Comparison of ENCODE assay signal across 8 cellular contexts in the genomic region with DNA sequence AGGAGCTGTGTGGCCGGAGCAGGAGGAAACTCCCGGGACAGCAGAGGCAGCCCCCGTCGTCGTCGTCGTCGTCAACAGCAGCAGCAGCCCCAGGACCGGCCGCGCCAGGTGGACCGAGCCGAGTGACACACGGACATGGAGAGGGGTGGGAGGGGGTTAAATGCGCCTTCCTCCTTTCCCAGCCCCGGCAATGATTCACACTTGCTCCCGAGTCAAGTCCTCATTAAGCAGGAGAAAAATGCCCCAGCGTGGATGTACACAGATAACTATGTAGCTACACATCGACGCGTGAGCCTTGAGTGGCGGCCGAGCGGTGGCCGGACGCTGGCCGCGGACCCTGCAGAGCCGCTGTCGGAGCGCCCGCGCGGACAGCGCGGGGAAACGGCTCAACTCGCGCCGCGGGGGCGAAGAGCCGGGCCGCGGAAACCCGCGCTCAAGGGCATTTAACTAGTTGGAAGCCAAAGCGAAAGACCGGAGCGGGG. TPM values are rescaled to one million over a fixed set of nuclear protein-coding genes. Genes with fewer than 3 reads are reported as not detected.
A peak's percentile ranks its signal among the peaks of the same experiment; 100 is the strongest.
DNase-seq lines count a peak whose midpoint lies in the region; ATAC-seq and TF ChIP-seq lines count a peak whose summit lies in the region.

No MANE protein-coding gene starts in this region.

- peak overlapping the region; percentile 95 for H3K4me3 Mint-ChIP-seq in activated naive CD8-positive, alpha-beta T cell

- H3K79me2 ChIP-seq in OCI-LY1 (ENCODE audit: insufficient read depth, low read length), result no peaks in the 10 kb centered on the region

- 0 out of 2 replicates have a peak overlapping the region, but pooled peaks have one; percentile 83 for H2AFZ ChIP-seq in OCI-LY1 (ENCODE audit: low read length)

- no peaks in the 10 kb centered on the region for H3K27me3 Mint-ChIP-seq in activated naive CD8-positive, alpha-beta T cell

- H3K27ac Mint-ChIP-seq in activated naive CD8-positive, alpha-beta T cell, result peak overlapping the region; percentile 86

- DNase-seq in AG09309 (ENCODE audit: low read depth), result no peak
- DNase-seq in Right ventricle myocardium superior, result peak; percentile 75
- DNase-seq in occipital lobe (lab: John Stamatoyannopoulos, UW), result peak; percentile 81
- no peak for DNase-seq in vagina (ENCODE audit: extremely low spot score in 2 of 2)

- no peak for TF ChIP-seq CTCF in AG09309 (IDR thresholded peaks at IDR 0.05; ENCODE audit: control insufficient read depth, insufficient read depth, low read depth, low read length, missing control alignments)
- no peak for TF ChIP-seq CTCF in OCI-LY1 (IDR thresholded peaks at IDR 0.05; ENCODE audit: low read length)
- TF ChIP-seq CTCF in vagina (IDR thresholded peaks at IDR 0.05), result no peak

- no peaks in the 10 kb centered on the region for H4K20me1 ChIP-seq in OCI-LY1 (ENCODE audit: insufficient read depth, low read length)

- H3F3A ChIP-seq in OCI-LY1 (ENCODE audit: insufficient read depth, low read length), result no peaks in the 10 kb centered on the region

- H3K9me3 Mint-ChIP-seq in activated naive CD8-positive, alpha-beta T cell (ENCODE audit: low read depth), result no peaks in the 10 kb centered on the region

- no peaks in the 10 kb centered on the region for H3K9me2 ChIP-seq in OCI-LY1 (ENCODE audit: low read depth, low read length)

- H3K4me1 ChIP-seq in OCI-LY1 (ENCODE audit: insufficient read depth, low read length, severe bottlenecking), result peaks cover 12% of the 10 kb centered on the region
- peaks cover 10% of the 10 kb centered on the region for H3K4me1 ChIP-seq in vagina

- peaks cover 37% of the 10 kb centered on the region for H3K4me1 Mint-ChIP-seq in activated naive CD8-positive, alpha-beta T cell (ENCODE audit: low read depth)

- no peaks in the 10 kb centered on the region for H3K9me3 ChIP-seq in OCI-LY1 (ENCODE audit: low read length)
- H3K9me3 ChIP-seq in vagina, result no peaks in the 10 kb centered on the region

- H3K36me3 Mint-ChIP-seq in activated naive CD8-positive, alpha-beta T cell, result no peaks in the 10 kb centered on the region

- no peaks in the 10 kb centered on the region for H3K36me3 ChIP-seq in OCI-LY1 (ENCODE audit: insufficient read depth, low read length)
- H3K36me3 ChIP-seq in vagina, result no peaks in the 10 kb centered on the region

- peak overlapping the region; percentile 77 for H3K9ac ChIP-seq in OCI-LY1 (ENCODE audit: low read length)

- intact Hi-C loops in Right ventricle myocardium superior (cut with DNase I), result loop anchor here (5.0 to 10.0 kb wide), 3 partner anchors 77 to 345 kb away; no protein-coding TSS in a partner anchor
- intact Hi-C loops in vagina (cut with DNase I), result loop anchor here (10.0 kb wide), 3 partner anchors 75 to 615 kb away; partner anchors contain the start of gene HMGB1

- no peak for TF ChIP-seq POLR2A in vagina (IDR thresholded peaks at IDR 0.05)

- H3K27me3 ChIP-seq in OCI-LY1 (ENCODE audit: insufficient read depth, low read length) (no peaks in the 10 kb centered on the region), vagina (no peaks in the 10 kb centered on the region)

- H3K27ac ChIP-seq in OCI-LY1 (ENCODE audit: low read depth, low read length, poor library complexity, severe bottlenecking) (no peak overlapping the region), vagina (peak overlapping the region; percentile 98)

- peak overlapping the region; percentile 100 for H3K4me2 ChIP-seq in OCI-LY1 (ENCODE audit: low read length)

- ATAC-seq in GM18519 (IDR thresholded peaks at IDR 0.05; ENCODE audit: low FRiP score, unreplicated experiment) (peak; percentile 12), HG03025 (IDR thresholded peaks at IDR 0.05; ENCODE audit: low FRiP score, unreplicated experiment) (peak; percentile 26), Right ventricle myocardium superior (ENCODE audit: poor library complexity) (peak; percentile 56)

- H3K4me3 ChIP-seq in AG09309 (ENCODE audit: control insufficient read depth, low read depth, low read length) (peak overlapping the region; percentile 96), OCI-LY1 (ENCODE audit: low read depth, low read length, poor library complexity, severe bottlenecking) (peak overlapping the region; percentile 86), vagina (peak overlapping the region; percentile 78 to 83)

RNA-seq across cellular contexts. Expression of gene UBL3, which starts 0.6 kb away (rescaled TPM):
- total RNA-seq in Right ventricle myocardium superior (21.1 TPM), occipital lobe (75.5 TPM), vagina (33.4 TPM)

Comparison
In these comparisons a context has a peak if more than half of its experiments do, and no peak if none do; other contexts are left out.
1. DNase-seq: peak in Right ventricle myocardium superior (single experiment) and occipital lobe (single experiment); none in AG09309 (single experiment) and vagina (0 of 2).
2. Peak in every context shown above with its lines, with median percentiles within 50 percentile points of each other: H3K4me3 ChIP-seq and ATAC-seq.